ENCODE assay signal across 23 cellular contexts in the genomic region with DNA sequence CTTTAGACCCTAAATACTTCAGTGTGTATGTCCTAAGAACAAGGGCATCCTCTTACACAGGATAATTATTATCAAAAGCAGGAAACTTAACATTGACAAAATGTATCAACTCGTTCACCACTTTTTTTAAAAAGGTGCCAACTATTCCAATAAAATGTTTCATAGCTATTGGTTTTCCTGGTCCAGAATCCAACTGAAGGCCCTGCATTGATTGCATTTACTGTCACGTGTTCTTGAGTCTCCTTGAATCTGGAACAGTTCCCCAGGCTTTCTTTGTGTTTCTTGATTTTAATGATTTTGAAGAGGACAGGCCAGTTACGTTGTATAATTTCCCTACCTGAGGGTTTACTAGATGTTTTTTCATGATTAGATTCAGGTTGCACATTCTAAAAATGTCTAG.
"Had no signal": no experiment of that assay in that cellular context is flagged by ENCODE, and none has a peak within 500 bp of the region (broad histone marks: within the 10 kb centered on the region; RNA-seq: fewer than 3 reads in every experiment).

No MANE protein-coding gene starts in this region.

- H3K4me3 Mint-ChIP-seq: dendritic cell treated with granulocyte-macrophage colony-stimulating factor and Interleukin-4, amounts not matched to agents 40 ng/mL and 50 ng/mL, for 4 days; effector memory CD8-positive, alpha-beta T cell; endodermal cell; mesothelial cell of epicardium had no signal

- H3K4me1 ChIP-seq: colonic mucosa, gastrocnemius medialis, left lung, lower lobe of right lung had no signal

- H3K9me3 Mint-ChIP-seq: dendritic cell treated with granulocyte-macrophage colony-stimulating factor and Interleukin-4, amounts not matched to agents 40 ng/mL and 50 ng/mL, for 4 days; effector memory CD8-positive, alpha-beta T cell; endodermal cell; mesothelial cell of epicardium had no signal

- H3K27ac ChIP-seq: colonic mucosa, epithelial cell of prostate, gastrocnemius medialis, heart right ventricle, left lung, lower lobe of right lung had no signal

- H3K27ac Mint-ChIP-seq: dendritic cell treated with granulocyte-macrophage colony-stimulating factor and Interleukin-4, amounts not matched to agents 40 ng/mL and 50 ng/mL, for 4 days; endodermal cell; mesothelial cell of epicardium had no signal

- DNase-seq: colonic mucosa; cortex of kidney; effector CD8-positive, alpha-beta T cell; effector memory CD8-positive, alpha-beta T cell; endodermal cell; erythroblast; esophagus squamous epithelium; foreskin fibroblast; foreskin melanocyte; gastrocnemius medialis; glutamatergic neuron; heart right ventricle; hippocampal formation; left cardiac atrium; left lung; left ventricle myocardium superior; lower lobe of right lung; mesenchymal stem cell; mucosa of descending colon had no signal

- H3K27me3 ChIP-seq: colonic mucosa, esophagus squamous epithelium, gastrocnemius medialis, heart right ventricle, left lung had no signal

- H3K9me3 ChIP-seq: colonic mucosa, esophagus squamous epithelium, gastrocnemius medialis, heart right ventricle, left lung, lower lobe of right lung, mucosa of descending colon had no signal

- H3K27me3 Mint-ChIP-seq: dendritic cell treated with granulocyte-macrophage colony-stimulating factor and Interleukin-4, amounts not matched to agents 40 ng/mL and 50 ng/mL, for 4 days; effector memory CD8-positive, alpha-beta T cell had no signal

- H3K36me3 Mint-ChIP-seq: mesothelial cell of epicardium had no signal

- ATAC-seq: effector memory CD8-positive, alpha-beta T cell; esophagus mucosa; gastrocnemius medialis; heart right ventricle; left cardiac atrium; left lung; left ventricle myocardium superior; lower lobe of right lung; mucosa of descending colon had no signal

- H3K36me3 ChIP-seq: colonic mucosa, gastrocnemius medialis, heart right ventricle, left lung, lower lobe of right lung had no signal

- H3K4me3 ChIP-seq: colonic mucosa, esophagus squamous epithelium, gastrocnemius medialis, heart right ventricle, left lung, lower lobe of right lung, mucosa of descending colon had no signal
